ENCODE assay signal across 1 cellular context in the genomic region with DNA sequence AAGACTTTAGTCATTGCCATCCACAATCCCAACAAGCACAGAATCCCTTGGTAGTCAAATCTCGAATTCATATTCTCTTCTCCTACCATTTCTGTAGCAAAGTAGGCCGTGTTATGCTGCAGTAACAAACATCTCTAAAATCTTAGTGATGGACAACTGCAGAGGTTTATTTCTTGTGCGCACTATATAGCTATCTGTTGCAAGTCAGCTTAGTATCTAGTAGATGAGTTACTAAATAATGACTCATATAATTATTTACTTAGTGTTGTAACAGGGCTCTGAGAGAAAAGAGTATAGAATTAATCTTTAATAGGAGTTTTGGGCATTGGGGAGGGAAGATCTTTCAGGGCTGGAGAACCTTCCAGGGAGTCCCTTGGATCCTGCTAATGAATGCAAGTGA.
A peak's percentile ranks its signal among the peaks of the same experiment; 100 is the strongest.
TF ChIP-seq lines count a peak whose summit lies in the region.

No MANE protein-coding gene starts in this region.

TF ChIP-seq in A549, 52 proteins besides CTCF, POLR2A, EP300 and RAD21 (continued from another document):
- TF ChIP-seq FOSL2 (IDR thresholded peaks at IDR 0.05) (no peak; the same call in 1 of the 2 replicates), FOSL2 (CRISPR knock-in tag; IDR thresholded peaks at IDR 0.05) (peak; percentile 78), HMGXB4 (CRISPR knock-in tag; IDR thresholded peaks at IDR 0.05; ENCODE audit: borderline replicate concordance) (no peak), CEBPB (IDR thresholded peaks at IDR 0.05) (peak; percentile 40 to 76; a peak in 3 of 4 replicates), BHLHE40 (IDR thresholded peaks at IDR 0.05; ENCODE audit: low read depth, low read length) (no peak)
TF ChIP-seq in A549: peak in this region for 4.
